23 cellular contexts compared by ENCODE assay signal in genomic region chr5:79849486-79850315, GRCh38.
A peak's percentile ranks its signal among the peaks of the same experiment; 100 is the strongest.
DNase-seq lines count a peak whose midpoint lies in the region; ATAC-seq and TF ChIP-seq lines count a peak whose summit lies in the region.
"Had no signal": no experiment of that assay in that cellular context is flagged by ENCODE, and none has a peak within 500 bp of the region (broad histone marks: within the 10 kb centered on the region; RNA-seq: fewer than 3 reads in every experiment).

No MANE protein-coding gene starts in this region.

- no peaks in the 10 kb centered on the region for H3K36me3 ChIP-seq in left ventricle myocardium inferior
- no peaks in the 10 kb centered on the region for H3K36me3 ChIP-seq in sigmoid colon
- H3K36me3 ChIP-seq: BE2C had no signal

- WGBS in sigmoid colon, 2 donors = 93% methylated on average over 16 of the region's 16 CpGs

- TF ChIP-seq POLR2A in sigmoid colon (IDR thresholded peaks at IDR 0.05) = no peak

- H3K9me3 ChIP-seq in left ventricle myocardium inferior (replicated peaks) (no peaks in the 10 kb centered on the region), sigmoid colon (no peaks in the 10 kb centered on the region)
- H3K9me3 ChIP-seq: A549, BE2C had no signal

- peaks cover 12% of the 10 kb centered on the region for H3K4me1 ChIP-seq in left ventricle myocardium inferior
- peaks cover 0 to 20% (median 16%) of the 10 kb centered on the region in 4 donors for H3K4me1 ChIP-seq in sigmoid colon
- H3K4me1 ChIP-seq: A549, BE2C had no signal

- no peak for ATAC-seq in Right ventricle myocardium superior (ENCODE audit: poor library complexity)
- no peak for ATAC-seq in left lobe of liver
- ATAC-seq: A549, HCT116 had no signal

- H3K27me3 ChIP-seq in left ventricle myocardium inferior (ENCODE audit: low read depth) (no peaks in the 10 kb centered on the region), sigmoid colon (no peaks in the 10 kb centered on the region)

- no peak for TF ChIP-seq CTCF in left ventricle myocardium inferior (IDR thresholded peaks at IDR 0.05; ENCODE audit: borderline replicate concordance)
- TF ChIP-seq CTCF in sigmoid colon (IDR thresholded peaks at IDR 0.05) = no peak

- H3K27ac ChIP-seq in left ventricle myocardium inferior (replicated peaks) (peak overlapping the region; percentile 8), sigmoid colon (peak overlapping the region in 3 of 4 donors; percentile 20 to 64 (median 58))
- H3K27ac ChIP-seq: A549, HL-60, SK-N-MC had no signal

- H3K4me3 ChIP-seq in left ventricle myocardium inferior (no peak overlapping the region), sigmoid colon (no peak overlapping the region)
- H3K4me3 ChIP-seq: A549, SK-N-MC had no signal

- intact Hi-C loops in left ventricle myocardium inferior (cut with micrococcal nuclease) (no loop called here), Right ventricle myocardium superior (cut with DNase I) (loop anchor here (10.0 kb wide), 2 partner anchors 145 to 235 kb away; no protein-coding TSS in a partner anchor), sigmoid colon (cut with DNase I) (no loop called here)

- TF ChIP-seq EP300 in sigmoid colon (IDR thresholded peaks at IDR 0.05) = no peak

- no peak for DNase-seq in left ventricle myocardium inferior
- DNase-seq in Right ventricle myocardium superior = no peak
- peak; percentile 14 for DNase-seq in left lobe of liver (ENCODE audit: low spot score)
- DNase-seq in sigmoid colon = no peak
- DNase-seq in NCI-H1694 treated with DMSO at 0.1 percent for 48 hours (lab: John Stamatoyannopoulos, UW) = no peak
- no peak for DNase-seq in stimulated activated CD4-positive, alpha-beta T cell treated with anti-CD3 and anti-CD28 coated beads, Interleukin-4, amount 100 ng/mL, for 24 hours
- DNase-seq in SHP77 treated with DMSO at 0.1 percent for 48 hours (lab: John Stamatoyannopoulos, UW) = no peak
- DNase-seq: BE2C, DMS53, GDM1, GOT3, KG1, NCI-H1092 treated with DMSO at 0.1 percent for 48 hours, NCI-H1436 treated with DMSO at 0.1 percent for 48 hours, NCI-H2029, NCI-H2227 treated with DMSO at 0.1 percent for 48 hours, NCI-H510A, NCI-H748 treated with DMSO at 0.1 percent for 48 hours, SHP77 had no signal
